In the genomic region with DNA sequence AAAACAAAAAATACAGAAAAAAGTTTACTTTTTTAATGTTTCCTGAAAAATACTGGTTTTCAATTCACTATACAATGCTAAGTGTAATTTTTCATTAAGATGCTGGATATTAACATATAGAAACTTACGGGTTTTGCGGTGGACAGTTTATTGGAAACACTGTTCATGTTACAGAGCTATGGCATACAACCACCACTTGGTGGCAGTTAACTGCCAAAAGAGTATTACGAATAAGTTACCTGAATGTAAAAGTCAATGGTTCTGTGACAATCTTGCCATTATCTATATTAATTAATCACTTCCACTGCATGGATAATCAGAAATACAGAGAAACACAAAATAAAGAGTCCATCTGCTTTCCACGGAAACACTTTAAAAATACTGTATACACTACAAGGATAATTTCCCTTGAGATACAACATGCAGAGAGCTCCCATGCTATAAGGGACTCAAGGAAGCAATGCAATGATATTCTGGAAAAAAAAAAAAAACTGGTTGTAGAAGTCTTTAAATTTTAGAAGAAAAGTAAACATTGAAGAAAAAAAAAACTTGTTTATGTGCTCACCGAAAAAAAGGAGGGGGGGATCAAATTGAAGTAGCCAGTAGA, we compare ENCODE assay signal across 8 cellular contexts.
DNase-seq lines count a peak whose midpoint lies in the region; ATAC-seq lines count a peak whose summit lies in the region.

No MANE protein-coding gene starts in this region.

- H3K9me3 Mint-ChIP-seq in central memory CD8-positive, alpha-beta T cell = no peaks in the 10 kb centered on the region
- peaks cover 2% of the 10 kb centered on the region for H3K9me3 Mint-ChIP-seq in memory B cell

- H3K4me1 Mint-ChIP-seq in central memory CD8-positive, alpha-beta T cell = peaks cover 5% of the 10 kb centered on the region
- peaks cover 10% of the 10 kb centered on the region for H3K4me1 Mint-ChIP-seq in memory B cell

- ATAC-seq in GM18909 (IDR thresholded peaks at IDR 0.05; ENCODE audit: poor library complexity, unreplicated experiment) (peak; percentile 96), HG03064 (IDR thresholded peaks at IDR 0.05; ENCODE audit: low read depth, unreplicated experiment) (peak; percentile 88), memory B cell (ENCODE audit: low read depth) (peak; percentile 64)
- ATAC-seq in central memory CD8-positive, alpha-beta T cell (replicated peaks; ENCODE audit: extremely low read depth, poor library complexity, severe bottlenecking) = peak; percentile 52

- DNase-seq in NCI-H1092 treated with DMSO at 0.1 percent for 48 hours (lab: John Stamatoyannopoulos, UW) (peak; percentile 42), NCI-H1092 (lab: John Stamatoyannopoulos, UW) (no peak), NCI-H82 (lab: John Stamatoyannopoulos, UW) (peak; percentile 70), memory B cell (ENCODE audit: low spot score in 2 of 2) (peak in 1 of 2 donors; percentile 20)
- DNase-seq in central memory CD8-positive, alpha-beta T cell (ENCODE audit: low spot score in 2 of 2) = no peak
- DNase-seq in activated CD8-positive, alpha-beta memory T cell treated with anti-CD3 and anti-CD28 coated beads, Interleukin-2, amount 50 U/mL, for 4 hours = no peak

- H3K4me3 Mint-ChIP-seq in central memory CD8-positive, alpha-beta T cell = no peak overlapping the region
- no peak overlapping the region for H3K4me3 Mint-ChIP-seq in memory B cell

- no peak overlapping the region for H3K27ac Mint-ChIP-seq in central memory CD8-positive, alpha-beta T cell (ENCODE audit: low read depth)
- no peak overlapping the region for H3K27ac Mint-ChIP-seq in memory B cell

- H3K27me3 Mint-ChIP-seq in central memory CD8-positive, alpha-beta T cell = no peaks in the 10 kb centered on the region
- no peaks in the 10 kb centered on the region for H3K27me3 Mint-ChIP-seq in memory B cell

- no peaks in the 10 kb centered on the region for H3K36me3 Mint-ChIP-seq in central memory CD8-positive, alpha-beta T cell (ENCODE audit: insufficient read depth)
- peaks cover 11% of the 10 kb centered on the region for H3K36me3 Mint-ChIP-seq in memory B cell

Comparison
In these comparisons a context has a peak if more than half of its experiments do, and no peak if none do; other contexts are left out.
1. DNase-seq: peak in NCI-H1092 treated with DMSO at 0.1 percent for 48 hours (single experiment) and NCI-H82 (single experiment); none in NCI-H1092 (single experiment), central memory CD8-positive, alpha-beta T cell (0 of 2) and activated CD8-positive, alpha-beta memory T cell treated with anti-CD3 and anti-CD28 coated beads, Interleukin-2, amount 50 U/mL, for 4 hours (single experiment).
2. Peak in every context shown above with its lines, with median percentiles within 50 percentile points of each other: ATAC-seq.